Comparison of ENCODE assay signal across 9 cellular contexts in genomic region chr1:22745675-22746585, GRCh38. TPM values are rescaled to one million over a fixed set of nuclear protein-coding genes. Genes with fewer than 3 reads are reported as not detected.
DNase-seq lines count a peak whose midpoint lies in the region; ATAC-seq, FAIRE-seq and TF ChIP-seq lines count a peak whose summit lies in the region.
"Had no signal": no experiment of that assay in that cellular context is flagged by ENCODE, and none has a peak within 500 bp of the region (broad histone marks: within the 10 kb centered on the region; RNA-seq: fewer than 3 reads in every experiment).

No MANE protein-coding gene starts in this region.

- no peak overlapping the region for H2AFZ ChIP-seq in astrocyte (ENCODE audit: low read depth, low read length)

- H3K9me3 ChIP-seq in astrocyte (ENCODE audit: insufficient read depth, low read depth, low read length) (no peaks in the 10 kb centered on the region), right lobe of liver (no peaks in the 10 kb centered on the region)

- DNase-seq in CD14-positive monocyte (ENCODE audit: low spot score) (peak; percentile 83), LoVo (ENCODE audit: low spot score) (peak; percentile 13), astrocyte (ENCODE audit: low read depth) (peak; percentile 73), right lobe of liver (peak; percentile 85 to 91 (median 87)), G401 (ENCODE audit: low spot score) (no peak), NCI-H146 (lab: John Stamatoyannopoulos, UW) (no peak), GM13977 (ENCODE audit: low spot score) (no peak)
- no peak for DNase-seq in activated CD4-positive, alpha-beta T cell treated with anti-CD3 and anti-CD28 coated beads, Interleukin-2, amount 50 U/mL, for 1 hour
- DNase-seq: activated CD4-positive, alpha-beta T cell treated with anti-CD3 and anti-CD28 coated beads, Interleukin-2, amount 50 U/mL, for 48 hours had no signal

- H4K20me1 ChIP-seq in astrocyte (ENCODE audit: insufficient read depth, low read length), result no peaks in the 10 kb centered on the region

- intact Hi-C loops in CD14-positive monocyte (cut with micrococcal nuclease), result loop anchor here in 1 of 2 donors (5.0 kb wide), 1 partner anchor 34 kb away; the partner anchor contains the start of gene EPHB2
- intact Hi-C loops in right lobe of liver (cut with DNase I), result no loop called here

- H3K9ac ChIP-seq in astrocyte (ENCODE audit: low read length), result peak overlapping the region; percentile 64

- peaks cover 56% of the 10 kb centered on the region for H3K79me2 ChIP-seq in astrocyte (ENCODE audit: insufficient read depth, low read length)

- H3K4me3 Mint-ChIP-seq in CD14-positive monocyte (peak overlapping the region in 1 of 2 donors; percentile 65), astrocyte (ENCODE audit: unreplicated experiment) (no peak overlapping the region)

- H3K27ac ChIP-seq in astrocyte (ENCODE audit: low read depth, low read length) (peak overlapping the region; percentile 86), right lobe of liver (no peak overlapping the region)

- no peak overlapping the region for H3K4me3 ChIP-seq in astrocyte (ENCODE audit: insufficient read depth, low read depth, low read length)
- no peak overlapping the region for H3K4me3 ChIP-seq in right lobe of liver

- peak; percentile 39 for FAIRE-seq in astrocyte (lab: Jason Lieb, UNC)

- peak overlapping the region; percentile 80 to 95 (median 89) for H3K27ac Mint-ChIP-seq in CD14-positive monocyte
- H3K27ac Mint-ChIP-seq in astrocyte (ENCODE audit: unreplicated experiment), result no peak overlapping the region

- H3K4me1 ChIP-seq in astrocyte (ENCODE audit: insufficient read depth, low read length) (peaks cover 62% of the 10 kb centered on the region), right lobe of liver (peaks cover 0 to 17% (median 0%) of the 10 kb centered on the region in 4 donors)

- H3K9me3 Mint-ChIP-seq in CD14-positive monocyte, result peaks cover 0 to 2% (median 0%) of the 10 kb centered on the region in 7 donors
- H3K9me3 Mint-ChIP-seq in astrocyte (ENCODE audit: unreplicated experiment), result no peaks in the 10 kb centered on the region

- no peaks in the 10 kb centered on the region for H3K27me3 ChIP-seq in astrocyte (ENCODE audit: insufficient read depth, low read length)
- no peaks in the 10 kb centered on the region for H3K27me3 ChIP-seq in right lobe of liver

- H3K27me3 Mint-ChIP-seq in CD14-positive monocyte (ENCODE audit: low read depth in 3 of 3) (peaks cover 0 to 8% (median 4%) of the 10 kb centered on the region in 3 donors), astrocyte (ENCODE audit: low read depth, unreplicated experiment) (peaks cover 4% of the 10 kb centered on the region)

- 25% methylated on average over 12 of the region's 14 CpGs for WGBS in right lobe of liver (ENCODE audit: insufficient coverage, low coverage, low lambda C conversion rate, missing lambda C conversion rate)

- TF ChIP-seq CTCF in CD14-positive monocyte (IDR thresholded peaks at IDR 0.05), result no peak
- TF ChIP-seq CTCF in astrocyte (IDR thresholded peaks at IDR 0.05; ENCODE audit: insufficient read depth, low read depth, low read length), result no peak
- TF ChIP-seq CTCF in right lobe of liver (IDR thresholded peaks at IDR 0.05), result no peak
- TF ChIP-seq CTCF in GM13977 (IDR thresholded peaks at IDR 0.05; ENCODE audit: extremely low read depth, insufficient read depth, missing control alignments), result no peak

- H3K36me3 Mint-ChIP-seq in CD14-positive monocyte (no peaks in the 10 kb centered on the region), astrocyte (ENCODE audit: low read depth, unreplicated experiment) (no peaks in the 10 kb centered on the region)

- H3K36me3 ChIP-seq in astrocyte (ENCODE audit: insufficient read depth, low read length) (no peaks in the 10 kb centered on the region), right lobe of liver (no peaks in the 10 kb centered on the region)

- TF ChIP-seq POLR2A in right lobe of liver (IDR thresholded peaks at IDR 0.05), result no peak

- peak overlapping the region; percentile 63 for H3K4me2 ChIP-seq in astrocyte (ENCODE audit: low read length)

- peak; percentile 83 to 96 (median 89) for ATAC-seq in right lobe of liver

- H3K4me1 Mint-ChIP-seq in CD14-positive monocyte, result peaks cover 62% of the 10 kb centered on the region
- peaks cover 29% of the 10 kb centered on the region for H3K4me1 Mint-ChIP-seq in astrocyte (ENCODE audit: low read depth, unreplicated experiment)

- in situ Hi-C loops in G401 (cut with HindIII; ENCODE audit: low sequenced_read_pairs), result no loop called here
- in situ Hi-C loops in GM13977 (cut with MboI; ENCODE audit: low pct_unique_long_range_greater_than_20kb, low sequenced_read_pairs, unreplicated experiment), result no loop called here

RNA-seq across cellular contexts. Expression of gene EPHB2, which starts 35.3 kb away (rescaled TPM):
- polyA plus RNA-seq in CD14-positive monocyte, result 1 to 10 TPM; 2.9 to 3.4 TPM
- total RNA-seq in astrocyte (7.5 and 8.4 TPM in 2 replicates), right lobe of liver (1 to 10 TPM in 2 of 6 experiments, under 1 TPM in 4; 0.24 to 1.8 (median 0.62) TPM)
- 0.14 and 1.1 TPM in 2 replicates for total RNA-seq in G401 (2014; rRNA removed; shearing (Covaris generic))

Comparison
In these comparisons a context has a peak if more than half of its experiments do, and no peak if none do; other contexts are left out.
1. DNase-seq: peak in CD14-positive monocyte (single experiment), LoVo (single experiment), astrocyte (single experiment) and right lobe of liver (3 of 3); none in G401 (single experiment), NCI-H146 (single experiment), GM13977 (single experiment) and activated CD4-positive, alpha-beta T cell treated with anti-CD3 and anti-CD28 coated beads, Interleukin-2, amount 50 U/mL, for 1 hour (single experiment).